Comparison of ENCODE assay signal across 1 cellular context in genomic region chr12:119235352-119235751, GRCh38.
TF ChIP-seq lines count a peak whose summit lies in the region.

No MANE protein-coding gene starts in this region.

TF ChIP-seq in GM23338, 12 proteins besides CTCF, POLR2A, EP300 and RAD21 (continued from another document):
- peak; percentile 47; the same call in 1 of the 2 replicates for TF ChIP-seq ZNF462 (CRISPR knock-in tag; IDR thresholded peaks at IDR 0.05)
